In genomic region chr22:42344391-42344861, GRCh38 we compare ENCODE assay signal across 9 cellular contexts.
DNase-seq lines count a peak whose midpoint lies in the region; ATAC-seq and TF ChIP-seq lines count a peak whose summit lies in the region.
"Had no signal": no experiment of that assay in that cellular context is flagged by ENCODE, and none has a peak within 500 bp of the region (broad histone marks: within the 10 kb centered on the region; RNA-seq: fewer than 3 reads in every experiment).

No MANE protein-coding gene starts in this region.

- POLR2A ChIA-PET in IMR-90 (lab: Charles Lee; ENCODE audit: unreplicated experiment) = no interaction called here

- no peaks in the 10 kb centered on the region for H3K9me3 ChIP-seq in IMR-90 (ENCODE audit: control insufficient read depth, insufficient read depth, low read length)

- TF ChIP-seq POLR2A in IMR-90 (IDR thresholded peaks at IDR 0.05; ENCODE audit: low read depth, low read length) = no peak

- no peak overlapping the region for H2AK5ac ChIP-seq in IMR-90 (ENCODE audit: low read depth, low read length)

- H2BK15ac ChIP-seq in IMR-90 (ENCODE audit: low read depth, low read length) = no peak overlapping the region

- in situ Hi-C loops in ACHN (cut with HindIII; ENCODE audit: low pct_ligation_motif_present, low pct_unique_long_range_greater_than_20kb, low sequenced_read_pairs) (no loop called here), IMR-90 (cut with MboI; ENCODE audit: low sequenced_read_pairs) (no loop called here), KBM-7 (cut with MboI; ENCODE audit: low pct_unique_long_range_greater_than_20kb, low sequenced_read_pairs) (no loop called here)

- H4K5ac ChIP-seq in IMR-90 (ENCODE audit: low read depth, low read length) = no peak overlapping the region

- 26% methylated on average over 10 of the region's 27 CpGs; no CpG with 5 or more reads in 1 of the 2 experiments for WGBS in IMR-90 (ENCODE audit: extremely low coverage in 2 of 2, insufficient read length in 1 of 2), 2 experiments

- no peak for TF ChIP-seq CTCF in IMR-90 (conservative IDR thresholded peaks at IDR 0.05; ENCODE audit: low read depth, low read length)

- peak overlapping the region; percentile 55 for H2AK9ac ChIP-seq in IMR-90 (replicated peaks; ENCODE audit: low read depth, low read length, poor library complexity)

- H3K23ac ChIP-seq in IMR-90 (ENCODE audit: low read depth, low read length) = no peak overlapping the region

- TF ChIP-seq RAD21 in IMR-90 (IDR thresholded peaks at IDR 0.05; ENCODE audit: low read length) = no peak

- H3K14ac ChIP-seq in IMR-90 (replicated peaks; ENCODE audit: low read depth, low read length) = no peak overlapping the region

- H3K4ac ChIP-seq in IMR-90 (ENCODE audit: low read depth, low read length) = no peak overlapping the region

- no peak overlapping the region for H3K18ac ChIP-seq in IMR-90 (ENCODE audit: low read depth, low read length)

- H3K27ac ChIP-seq in IMR-90 (ENCODE audit: insufficient read depth, low read length) = no peak overlapping the region
- H3K27ac ChIP-seq in cingulate gyrus (ENCODE audit: low read depth, low read length) = peak overlapping the region; percentile 94

- no peak overlapping the region for H2BK120ac ChIP-seq in IMR-90 (ENCODE audit: low read depth, low read length)

- H3K27me3 ChIP-seq in IMR-90 (ENCODE audit: control insufficient read depth, insufficient read depth, low read length) = peaks cover 18% of the 10 kb centered on the region; the same call in 1 of the 2 replicates

- H3K79me1 ChIP-seq in IMR-90 (ENCODE audit: low read depth in 1 of 2, low read length in 2 of 2) = no peaks in the 10 kb centered on the region

- DNase-seq in ACHN = peak; percentile 49
- DNase-seq in IMR-90 = no peak
- peak; percentile 79 for DNase-seq in middle frontal gyrus (ENCODE audit: extremely low spot score, low spot score)
- no peak for DNase-seq in COLO668 (lab: John Stamatoyannopoulos, UW; ENCODE audit: unreplicated experiment)
- DNase-seq in KBM-7 = no peak
- DNase-seq in NCI-H2107 treated with DMSO at 0.1 percent for 48 hours (lab: John Stamatoyannopoulos, UW; ENCODE audit: unreplicated experiment) = no peak
- DNase-seq in DMS79 (lab: John Stamatoyannopoulos, UW) = no peak

- no peak overlapping the region for H2BK20ac ChIP-seq in IMR-90 (ENCODE audit: low read depth, low read length)

- peak overlapping the region; percentile 67 for H3K4me2 ChIP-seq in IMR-90 (ENCODE audit: low read depth, low read length)

- H3K36me3 ChIP-seq in IMR-90 (ENCODE audit: control insufficient read depth, insufficient read depth, low read length) = no peaks in the 10 kb centered on the region

- H3K9ac ChIP-seq in IMR-90 (ENCODE audit: low read depth, low read length) = peak overlapping the region; percentile 55; the same call in 1 of the 2 replicates

- H2AFZ ChIP-seq in IMR-90 (replicated peaks; ENCODE audit: low read length, poor library complexity) = peak overlapping the region; percentile 75

- no peak overlapping the region; the same call in 1 of the 2 replicates for H3K4me3 ChIP-seq in IMR-90 (ENCODE audit: insufficient read depth, low read depth, low read length)
- H3K4me3 ChIP-seq: GM12878 had no signal

- H4K91ac ChIP-seq in IMR-90 (ENCODE audit: insufficient read depth, low read depth, low read length) = no peak overlapping the region

- no peak overlapping the region for H2BK5ac ChIP-seq in IMR-90 (ENCODE audit: low read depth, low read length, poor library complexity, severe bottlenecking)

- no peak; the same call in 1 of the 2 replicates for ATAC-seq in IMR-90 (ENCODE audit: low read depth)
- ATAC-seq: GM12878 had no signal

- CTCF ChIA-PET in IMR-90 (lab: Yijun Ruan, JAX) = no interaction called here

- dilution Hi-C loops in IMR-90 (cut with HindIII; ENCODE audit: low sequenced_read_pairs, unreplicated experiment) = no loop called here

- no peak overlapping the region for H3K56ac ChIP-seq in IMR-90 (ENCODE audit: extremely low read depth, insufficient read depth, low read length)

- no peaks in the 10 kb centered on the region for H3K9me1 ChIP-seq in IMR-90 (ENCODE audit: insufficient read depth, low read length)

- H3K4me1 ChIP-seq in IMR-90 (ENCODE audit: control insufficient read depth, insufficient read depth, low read length) = peaks cover 2% of the 10 kb centered on the region

- H4K20me1 ChIP-seq in IMR-90 (ENCODE audit: insufficient read depth, low read length) = 0 out of 2 replicates have a peak, but pooled peaks cover 3% of the 10 kb centered on the region

- BruUV-seq in IMR-90 (replicated peaks; lab: Mats Ljungman, UMichigan) = no TSS peak

- intact Hi-C loops in IMR-90 (cut with micrococcal nuclease) = no loop called here

- peak overlapping the region; percentile 49 to 66; a peak in 2 of 4 replicates for H4K8ac ChIP-seq in IMR-90 (ENCODE audit: low read depth in 2 of 2, low read length in 2 of 2)

TF ChIP-seq in IMR-90, 13 proteins besides CTCF, POLR2A, EP300 and RAD21:
- TF ChIP-seq NFE2L2 (IDR thresholded peaks at IDR 0.05; ENCODE audit: low read depth, low read length) = no peak
- no peak for TF ChIP-seq USF2 (IDR thresholded peaks at IDR 0.05; ENCODE audit: low read depth, low read length)
- TF ChIP-seq SMC3 (IDR thresholded peaks at IDR 0.05; ENCODE audit: low read depth, low read length) = no peak
- TF ChIP-seq BHLHE40 (IDR thresholded peaks at IDR 0.05; ENCODE audit: low read depth, low read length) = no peak
- TF ChIP-seq ELK1 (IDR thresholded peaks at IDR 0.05; ENCODE audit: borderline replicate concordance, low read depth, low read length) = no peak

Comparison
In these comparisons a context has a peak if more than half of its experiments do, and no peak if none do; other contexts are left out.
1. DNase-seq: peak in ACHN (single experiment) and middle frontal gyrus (single experiment); none in IMR-90 (single experiment), COLO668 (single experiment), KBM-7 (single experiment), NCI-H2107 treated with DMSO at 0.1 percent for 48 hours (single experiment) and DMS79 (single experiment).